In the genomic region with DNA sequence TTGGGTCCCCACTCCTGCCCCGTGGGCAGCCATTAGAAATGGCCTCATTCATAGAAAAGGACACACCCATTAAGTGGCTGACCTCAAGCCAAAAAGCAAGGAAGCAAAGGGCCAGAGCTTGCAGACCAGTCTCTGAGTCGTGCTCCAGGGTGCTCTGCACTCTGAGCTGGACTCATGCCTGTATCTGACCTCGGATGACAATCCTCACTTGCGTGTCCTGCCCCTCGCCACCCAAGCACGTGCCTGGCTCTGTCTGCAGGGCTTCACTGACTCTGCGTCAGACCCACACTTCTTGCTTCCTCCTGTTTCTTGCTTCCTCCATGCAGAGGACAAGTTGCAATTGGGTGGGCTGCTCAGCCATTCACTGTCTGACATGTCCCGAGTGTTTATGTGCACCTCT, we compare ENCODE assay signal across 23 cellular contexts.
"Had no signal": no experiment of that assay in that cellular context is flagged by ENCODE, and none has a peak within 500 bp of the region (broad histone marks: within the 10 kb centered on the region; RNA-seq: fewer than 3 reads in every experiment).

No MANE protein-coding gene starts in this region.

- H3K4me3 ChIP-seq: colonic mucosa, gastrocnemius medialis, heart left ventricle, psoas muscle, thoracic aorta, upper lobe of left lung had no signal

- H3K9me3 ChIP-seq: colonic mucosa, gastrocnemius medialis, psoas muscle, thoracic aorta, upper lobe of left lung had no signal

- H3K27me3 ChIP-seq: brain microvascular endothelial cell, colonic mucosa, gastrocnemius medialis, upper lobe of left lung had no signal

- ATAC-seq: activated naive CD8-positive, alpha-beta T cell treated with anti-CD3 and anti-CD28 coated beads, Interleukin-2, amount 50 U/mL, for 24 hours; activated T-cell treated with anti-CD3 and anti-CD28 coated beads, Interleukin-2, amount 50 U/mL, for 4 hours; gastrocnemius medialis; psoas muscle; sciatic nerve; stimulated activated memory B cell treated with anti-CD40 and anti-IgM and Interleukin-4, amounts not matched to agents 10 μg/mL and 1 μg/mL and 100 μg/mL, for 72 hours had no signal

- H3K4me1 ChIP-seq: colonic mucosa, gastrocnemius medialis, heart left ventricle, psoas muscle, upper lobe of left lung had no signal

- H3K27ac ChIP-seq: brain microvascular endothelial cell, colonic mucosa, gastrocnemius medialis, heart left ventricle, psoas muscle, thoracic aorta, upper lobe of left lung had no signal

- H3K36me3 ChIP-seq: brain microvascular endothelial cell, colonic mucosa, gastrocnemius medialis, heart left ventricle, thoracic aorta, upper lobe of left lung had no signal

- DNase-seq: activated CD4-positive, alpha-beta memory T cell treated with anti-CD3 and anti-CD28 coated beads, Interleukin-2, amount 10 ng/mL, durations not matched to agents 7 days and 5 days; activated CD4-positive, alpha-beta T cell treated with anti-CD3 and anti-CD28 coated beads for 48 hours; activated CD4-positive, CD25-positive, alpha-beta regulatory T cell; activated naive CD4-positive, alpha-beta T cell treated with anti-CD3 and anti-CD28 coated beads, Interleukin-2, amount 10 ng/mL, durations not matched to agents 7 days and 5 days; activated naive CD8-positive, alpha-beta T cell treated with anti-CD3 and anti-CD28 coated beads, Interleukin-2, amount 50 U/mL, for 24 hours; activated T-cell treated with anti-CD3 and anti-CD28 coated beads, Interleukin-2, amount 50 U/mL, for 4 hours; anterior cingulate cortex; brain microvascular endothelial cell; central memory CD4-positive, alpha-beta T cell; colonic mucosa; erythroblast; gastrocnemius medialis; heart left ventricle; immature natural killer cell; mammary epithelial cell; midbrain; stimulated activated CD4-positive, alpha-beta T cell treated with anti-CD3 and anti-CD28 coated beads, Interleukin-4, amount 100 ng/mL, for 4 hours; T1000 had no signal
